33 cellular contexts compared by ENCODE assay signal in genomic region chr16:25628766-25629165, GRCh38.
"Had no signal": no experiment of that assay in that cellular context is flagged by ENCODE, and none has a peak within 500 bp of the region (broad histone marks: within the 10 kb centered on the region; RNA-seq: fewer than 3 reads in every experiment).

No MANE protein-coding gene starts in this region.

- H3K27ac ChIP-seq: adrenal gland, ascending aorta, body of pancreas, brain microvascular endothelial cell, breast epithelium, cardiac muscle cell had no signal

- ATAC-seq: activated naive CD4-positive, alpha-beta T cell treated with anti-CD3 and anti-CD28 coated beads, Interleukin-2, amount 50 U/mL, for 72 hours; activated naive CD8-positive, alpha-beta T cell treated with anti-CD3 and anti-CD28 coated beads, Interleukin-2, amount 50 U/mL, for 24 hours; activated T-cell treated with anti-CD3 and anti-CD28 coated beads, Interleukin-2, amount 50 U/mL, for 4 hours; activated T-cell treated with anti-CD3 and anti-CD28 coated beads, Interleukin-2, amount 50 U/mL, for 72 hours; activated T-helper 17 cell treated with anti-CD3 and anti-CD28 coated beads, Interleukin-2, amount 50 U/mL, for 72 hours; body of pancreas had no signal

- H3K9me3 ChIP-seq: adrenal gland, ascending aorta, breast epithelium had no signal

- FAIRE-seq: astrocyte, bronchial epithelial cell had no signal

- DNase-seq: activated effector memory CD4-positive, alpha-beta T cell treated with anti-CD3 and anti-CD28 coated beads, Interleukin-2, amount 50 U/mL, for 16 hours; activated effector memory CD4-positive, alpha-beta T cell treated with Interleukin-2 at 50 U/mL for 16 hours; activated gamma-delta T cell; activated gamma-delta T cell treated with Interleukin-2 at 50 U/mL for 16 hours; activated naive CD4-positive, alpha-beta T cell; activated naive CD4-positive, alpha-beta T cell treated with anti-CD3 and anti-CD28 coated beads for 36 hours; activated naive CD4-positive, alpha-beta T cell treated with anti-CD3 and anti-CD28 coated beads, Interleukin-2, amount 10 ng/mL, durations not matched to agents 7 days and 5 days; activated naive CD4-positive, alpha-beta T cell treated with anti-CD3 and anti-CD28 coated beads, Interleukin-2, amount 50 U/mL, for 16 hours; activated naive CD4-positive, alpha-beta T cell treated with Interleukin-2 at 50 U/mL for 16 hours; activated naive CD8-positive, alpha-beta T cell treated with anti-CD3 and anti-CD28 coated beads for 36 hours; activated naive CD8-positive, alpha-beta T cell treated with anti-CD3 and anti-CD28 coated beads, Interleukin-2, amount 10 ng/mL, durations not matched to agents 7 days and 5 days; activated naive CD8-positive, alpha-beta T cell treated with anti-CD3 and anti-CD28 coated beads, Interleukin-2, amount 50 U/mL, for 24 hours; activated T-cell treated with anti-CD3 and anti-CD28 coated beads, Interleukin-2, amount 50 U/mL, for 24 hours; activated T-cell treated with anti-CD3 and anti-CD28 coated beads, Interleukin-2, amount 50 U/mL, for 4 hours; activated T-cell treated with anti-CD3 and anti-CD28 coated beads, Interleukin-2, amount 50 U/mL, for 48 hours; activated T-cell treated with anti-CD3 and anti-CD28 coated beads, Interleukin-2, amount 50 U/mL, for 72 hours; adrenal gland; amniotic stem cell; amygdala; anterior cingulate cortex; aorta; body of pancreas; brain microvascular endothelial cell; caudate nucleus; central memory CD4-positive, alpha-beta T cell; cerebellar nuclear complex had no signal

- H3K36me3 ChIP-seq: adrenal gland, ascending aorta, brain microvascular endothelial cell, breast epithelium, cardiac muscle cell had no signal

- H3K27me3 ChIP-seq: ascending aorta, body of pancreas, brain microvascular endothelial cell, breast epithelium, cardiac muscle cell had no signal

- H3K4me3 ChIP-seq: adrenal gland, ascending aorta, body of pancreas, breast epithelium, cardiac muscle cell had no signal

- H3K4me1 ChIP-seq: adrenal gland, ascending aorta, body of pancreas, breast epithelium had no signal
